Comparison of ENCODE assay signal across 8 cellular contexts in genomic region chr17:57892146-57892819, GRCh38. TPM values are rescaled to one million over a fixed set of nuclear protein-coding genes. Genes with fewer than 3 reads are reported as not detected.
DNase-seq lines count a peak whose midpoint lies in the region; ATAC-seq, FAIRE-seq and TF ChIP-seq lines count a peak whose summit lies in the region.

No MANE protein-coding gene starts in this region.

- POLR2A ChIA-PET in RWPE1 (lab: Yijun Ruan, JAX; ENCODE audit: low non-redundant PET) = interaction anchor here (0.6 kb wide), 1 partner anchor 81 kb away, joined by 5 read pairs; no protein-coding TSS in a partner anchor

- H3K36me3 ChIP-seq in neural cell (ENCODE audit: insufficient read depth, low read length) = no peaks in the 10 kb centered on the region

- no peaks in the 10 kb centered on the region for H3K9me3 ChIP-seq in neural cell (ENCODE audit: low read length)

- peak; percentile 95 for DNase-seq in HuH-7.5 (ENCODE audit: low spot score)
- peak; percentile 75 for DNase-seq in RWPE1 (ENCODE audit: low spot score)
- peak; percentile 71 for DNase-seq in activated effector memory CD4-positive, alpha-beta T cell treated with Interleukin-2 at 50 U/mL for 16 hours
- DNase-seq in fibroblast of the aortic adventitia (ENCODE audit: low read depth) = peak; percentile 95
- peak; percentile 32 to 72 (median 60) for DNase-seq in stimulated activated naive CD4-positive, alpha-beta T cell (lab: John Stamatoyannopoulos, UW)

- TF ChIP-seq CTCF in RWPE1 (conservative IDR thresholded peaks at IDR 0.05; ENCODE audit: low read depth) (peak; percentile 95), fibroblast of the aortic adventitia (IDR thresholded peaks at IDR 0.05; ENCODE audit: insufficient read depth, low read length) (peak; percentile 100), neural cell (IDR thresholded peaks at IDR 0.05; ENCODE audit: poor library complexity, severe bottlenecking) (peak; percentile 65)

- ATAC-seq in GM18861 (IDR thresholded peaks at IDR 0.05; ENCODE audit: unreplicated experiment) = no peak

- no peaks in the 10 kb centered on the region for H3K9me2 ChIP-seq in neural cell (ENCODE audit: insufficient read depth, low read length)

- no peak overlapping the region for H2AFZ ChIP-seq in neural cell (ENCODE audit: low read depth, low read length)

- H3K79me2 ChIP-seq in neural cell (replicated peaks; ENCODE audit: insufficient read depth, low read length) = no peaks in the 10 kb centered on the region

- H3K27me3 ChIP-seq in neural cell (ENCODE audit: insufficient read depth, low read depth, low read length) = no peaks in the 10 kb centered on the region

- no peak for TF ChIP-seq EP300 in neural cell (conservative IDR thresholded peaks at IDR 0.05; ENCODE audit: poor library complexity, severe bottlenecking)

- peak; percentile 42 for FAIRE-seq in G401.6 (lab: Jason Lieb, UNC)

- H3K4me2 ChIP-seq in neural cell (ENCODE audit: low read length) = no peak overlapping the region

- H3F3A ChIP-seq in neural cell (ENCODE audit: insufficient read depth, low read length, poor library complexity, severe bottlenecking) = no peaks in the 10 kb centered on the region

- CTCF ChIA-PET in RWPE1 (lab: Yijun Ruan, JAX) = interaction anchor here (0.5 to 1.2 kb wide), 9 partner anchors 16 to 357 kb away, joined by 3 to 4 read pairs (median 3); partner anchors contain the start of gene CUEDC1

- H3K9ac ChIP-seq in neural cell (ENCODE audit: low read length) = no peak overlapping the region

- TF ChIP-seq RAD21 in neural cell (conservative IDR thresholded peaks at IDR 0.05) = peak; percentile 57

- H3K27ac ChIP-seq in RWPE1 = peak overlapping the region; percentile 99
- no peak overlapping the region for H3K27ac ChIP-seq in neural cell (ENCODE audit: low read length)

- no peaks in the 10 kb centered on the region for H4K20me1 ChIP-seq in neural cell (ENCODE audit: insufficient read depth)

- no peak overlapping the region for H3K4me3 ChIP-seq in fibroblast of the aortic adventitia (ENCODE audit: low read depth, low read length)
- H3K4me3 ChIP-seq in neural cell (ENCODE audit: low read length) = no peak overlapping the region

TF ChIP-seq in neural cell, 6 proteins besides CTCF, POLR2A, EP300 and RAD21:
- TF ChIP-seq TAF1 (IDR thresholded peaks at IDR 0.05; ENCODE audit: low read depth) (no peak), SMC3 (conservative IDR thresholded peaks at IDR 0.05; ENCODE audit: poor library complexity) (peak; percentile 64), MXI1 (conservative IDR thresholded peaks at IDR 0.05; ENCODE audit: poor library complexity, severe bottlenecking) (no peak), POLR2AphosphoS5 (IDR thresholded peaks at IDR 0.05) (no peak), EZH2 (IDR thresholded peaks at IDR 0.05; ENCODE audit: borderline replicate concordance, insufficient read depth, low read length, poor library complexity, severe bottlenecking) (no peak), REST (IDR thresholded peaks at IDR 0.05; ENCODE audit: borderline replicate concordance) (no peak)
TF ChIP-seq in neural cell: peak in this region for 1.

RNA-seq across cellular contexts. Expression of gene MRPS23, which starts 42.4 kb away (rescaled TPM):
- 19.5 and 20.1 TPM in 2 replicates for total RNA-seq in fibroblast of the aortic adventitia (ENCODE audit: low replicate concordance)
- polyA plus RNA-seq in neural cell = 80.5 and 88.1 TPM in 2 replicates
- 21.2 TPM in 2 replicates for polyA minus RNA-seq in neural cell
